ENCODE assay signal across 28 cellular contexts in genomic region chr2:239459581-239459980, GRCh38. TPM values are rescaled to one million over a fixed set of nuclear protein-coding genes. Genes with fewer than 3 reads are reported as not detected.
DNase-seq lines count a peak whose midpoint lies in the region; ATAC-seq and TF ChIP-seq lines count a peak whose summit lies in the region.
"Had no signal": no experiment of that assay in that cellular context is flagged by ENCODE, and none has a peak within 500 bp of the region (broad histone marks: within the 10 kb centered on the region; RNA-seq: fewer than 3 reads in every experiment).

No MANE protein-coding gene starts in this region.

- peak; percentile 45 for DNase-seq in activated CD8-positive, alpha-beta memory T cell treated with anti-CD3 and anti-CD28 coated beads for 24 hours
- no peak for DNase-seq in activated CD8-positive, alpha-beta memory T cell treated with anti-CD3 and anti-CD28 coated beads, Interleukin-2, amount 10 ng/mL, durations not matched to agents 7 days and 5 days
- DNase-seq in WERI-Rb-1 (peak; percentile 42), esophagus muscularis mucosa (ENCODE audit: extremely low spot score) (peak; percentile 34), stomach (peak; percentile 17), NCI-H2227 (lab: John Stamatoyannopoulos, UW; ENCODE audit: unreplicated experiment) (no peak)
- DNase-seq: activated CD4-positive, alpha-beta T cell treated with anti-CD3 and anti-CD28 coated beads for 4 hours; activated gamma-delta T cell treated with Interleukin-2 at 50 U/mL for 16 hours; activated naive CD8-positive, alpha-beta T cell treated with anti-CD3 and anti-CD28 coated beads, Interleukin-2, amount 10 ng/mL, durations not matched to agents 7 days and 5 days; AML-193; aorta; cortex of kidney; natural killer cell; NCI-H1048; NCI-H187; NCI-H2171; NCI-H526; occipital lobe; stimulated activated CD4-positive, alpha-beta T cell treated with anti-CD3 and anti-CD28 coated beads, Interleukin-1b, Interleukin-23, amount 100 ng/mL, for 48 hours; stimulated activated naive CD8-positive, alpha-beta T cell treated with anti-CD3 and anti-CD28 coated beads, Interleukin-15, Interleukin-2, amounts not matched to agents 100 U/mL and 50 U/mL, for 24 hours; SW 1271; T-helper 9 cell had no signal

- H3K27me3 ChIP-seq in WERI-Rb-1 (ENCODE audit: insufficient read depth, low read depth, severe bottlenecking) (peaks cover 94% of the 10 kb centered on the region), esophagus muscularis mucosa (peaks cover 0 to 9% (median 0%) of the 10 kb centered on the region in 4 donors), stomach (peaks cover 0 to 25% (median 4%) of the 10 kb centered on the region in 3 donors)

- CTCF ChIA-PET in activated CD8-positive, alpha-beta memory T cell treated with anti-CD3 and anti-CD28 coated beads, Interleukin-2, amount 10 ng/mL, durations not matched to agents 7 days and 5 days (lab: Charles Lee) = no interaction called here

- H3K27me3 Mint-ChIP-seq in activated CD8-positive, alpha-beta memory T cell treated with anti-CD3 and anti-CD28 coated beads, Interleukin-2, amount 10 ng/mL, durations not matched to agents 7 days and 5 days = peaks cover 10% of the 10 kb centered on the region
- H3K27me3 Mint-ChIP-seq: activated naive CD8-positive, alpha-beta T cell treated with anti-CD3 and anti-CD28 coated beads, Interleukin-2, amount 10 ng/mL, durations not matched to agents 7 days and 5 days had no signal

- no peaks in the 10 kb centered on the region for H3K36me3 Mint-ChIP-seq in activated CD8-positive, alpha-beta memory T cell treated with anti-CD3 and anti-CD28 coated beads, Interleukin-2, amount 10 ng/mL, durations not matched to agents 7 days and 5 days
- H3K36me3 Mint-ChIP-seq: activated naive CD8-positive, alpha-beta T cell treated with anti-CD3 and anti-CD28 coated beads, Interleukin-2, amount 10 ng/mL, durations not matched to agents 7 days and 5 days had no signal

- TF ChIP-seq CTCF in WERI-Rb-1 (IDR thresholded peaks at IDR 0.05; ENCODE audit: low read depth, low read length) (0 out of 2 replicates have a peak, but pooled peaks have one; percentile 2), esophagus muscularis mucosa (IDR thresholded peaks at IDR 0.05) (no peak), stomach (IDR thresholded peaks at IDR 0.05) (no peak)

- no peak for ATAC-seq in activated CD8-positive, alpha-beta memory T cell treated with anti-CD3 and anti-CD28 coated beads, Interleukin-2, amount 10 ng/mL, durations not matched to agents 7 days and 5 days
- ATAC-seq in HG02938 (IDR thresholded peaks at IDR 0.05; ENCODE audit: unreplicated experiment) (no peak), HG02884 (IDR thresholded peaks at IDR 0.05; ENCODE audit: unreplicated experiment) (no peak)
- ATAC-seq: GM23338; natural killer cell; stimulated activated naive CD8-positive, alpha-beta T cell treated with anti-CD3 and anti-CD28 coated beads, Interleukin-15, Interleukin-2, amounts not matched to agents 100 U/mL and 50 U/mL, for 24 hours had no signal

- H3K36me3 ChIP-seq in WERI-Rb-1 (no peaks in the 10 kb centered on the region), esophagus muscularis mucosa (no peaks in the 10 kb centered on the region), stomach (no peaks in the 10 kb centered on the region)

- no peak for TF ChIP-seq POLR2A in esophagus muscularis mucosa (IDR thresholded peaks at IDR 0.05; ENCODE audit: low read depth)
- no peak for TF ChIP-seq POLR2A in stomach (IDR thresholded peaks at IDR 0.05)

- no peaks in the 10 kb centered on the region for H3K9me3 Mint-ChIP-seq in activated CD8-positive, alpha-beta memory T cell treated with anti-CD3 and anti-CD28 coated beads, Interleukin-2, amount 10 ng/mL, durations not matched to agents 7 days and 5 days (ENCODE audit: low read depth)
- H3K9me3 Mint-ChIP-seq: activated naive CD8-positive, alpha-beta T cell treated with anti-CD3 and anti-CD28 coated beads, Interleukin-2, amount 10 ng/mL, durations not matched to agents 7 days and 5 days; CD4-positive, alpha-beta T cell; natural killer cell had no signal

- H3K27ac ChIP-seq in WERI-Rb-1 (no peak overlapping the region), esophagus muscularis mucosa (replicated peaks in 1 of 4) (no peak overlapping the region), stomach (no peak overlapping the region)
- H3K27ac ChIP-seq: VCaP had no signal

- TF ChIP-seq EP300 in esophagus muscularis mucosa (IDR thresholded peaks at IDR 0.05) = no peak
- TF ChIP-seq EP300 in stomach (IDR thresholded peaks at IDR 0.05) = no peak

- H3K4me3 ChIP-seq in WERI-Rb-1 (ENCODE audit: low read depth, low read length) = no peak overlapping the region
- H3K4me3 ChIP-seq in esophagus muscularis mucosa = no peak overlapping the region
- no peak overlapping the region for H3K4me3 ChIP-seq in stomach
- H3K4me3 ChIP-seq: GM23338, lung had no signal

- H3K4me1 ChIP-seq in esophagus muscularis mucosa = peaks cover 13 to 22% (median 21%) of the 10 kb centered on the region in 4 donors
- H3K4me1 ChIP-seq in stomach = peaks cover 0 to 11% (median 5%) of the 10 kb centered on the region in 4 donors

- no peak overlapping the region for H3K27ac Mint-ChIP-seq in activated CD8-positive, alpha-beta memory T cell treated with anti-CD3 and anti-CD28 coated beads, Interleukin-2, amount 10 ng/mL, durations not matched to agents 7 days and 5 days
- H3K27ac Mint-ChIP-seq: activated naive CD8-positive, alpha-beta T cell treated with anti-CD3 and anti-CD28 coated beads, Interleukin-2, amount 10 ng/mL, durations not matched to agents 7 days and 5 days; CD4-positive, alpha-beta T cell; GM23338; natural killer cell had no signal

- WGBS in esophagus muscularis mucosa = 88% methylated on average over 11 of the region's 11 CpGs
- 71 to 85% (median 75%) methylated on average over 11 of the region's 11 CpGs for WGBS in stomach, 5 donors

- H3K9me3 ChIP-seq in WERI-Rb-1 (ENCODE audit: severe bottlenecking) (no peaks in the 10 kb centered on the region), esophagus muscularis mucosa (no peaks in the 10 kb centered on the region), stomach (no peaks in the 10 kb centered on the region)

- no peaks in the 10 kb centered on the region for H3K4me1 Mint-ChIP-seq in activated CD8-positive, alpha-beta memory T cell treated with anti-CD3 and anti-CD28 coated beads, Interleukin-2, amount 10 ng/mL, durations not matched to agents 7 days and 5 days
- H3K4me1 Mint-ChIP-seq: activated naive CD8-positive, alpha-beta T cell treated with anti-CD3 and anti-CD28 coated beads, Interleukin-2, amount 10 ng/mL, durations not matched to agents 7 days and 5 days; GM23338; natural killer cell had no signal

- H3K4me3 Mint-ChIP-seq in activated CD8-positive, alpha-beta memory T cell treated with anti-CD3 and anti-CD28 coated beads, Interleukin-2, amount 10 ng/mL, durations not matched to agents 7 days and 5 days = no peak overlapping the region
- H3K4me3 Mint-ChIP-seq: activated naive CD8-positive, alpha-beta T cell treated with anti-CD3 and anti-CD28 coated beads, Interleukin-2, amount 10 ng/mL, durations not matched to agents 7 days and 5 days; CD4-positive, alpha-beta T cell; GM23338; natural killer cell had no signal

- intact Hi-C loops in esophagus muscularis mucosa (cut with DNase I) = no loop called here
- intact Hi-C loops in stomach (cut with DNase I; ENCODE audit: low total_unique reads) = no loop called here

RNA-seq across cellular contexts. Expression of gene HDAC4, which starts 58.8 kb away (rescaled TPM):
- total RNA-seq in activated CD8-positive, alpha-beta memory T cell treated with anti-CD3 and anti-CD28 coated beads, Interleukin-2, amount 10 ng/mL, durations not matched to agents 7 days and 5 days = 10 to 100 TPM; 25.2 to 65.1 TPM
- total RNA-seq in esophagus muscularis mucosa (100 to 1,000 TPM in 1 of 4 donors, 10 to 100 TPM in 3; 59.4 to 119 (median 76.1) TPM), stomach (10 to 100 TPM; 22.8 to 98.8 (median 28.1) TPM)
- polyA plus RNA-seq in stomach = 1 to 10 TPM; 1.7 to 3.7 (median 3.6) TPM

Comparison
In these comparisons a context has a peak if more than half of its experiments do, and no peak if none do; other contexts are left out.
1. DNase-seq: peak in activated CD8-positive, alpha-beta memory T cell treated with anti-CD3 and anti-CD28 coated beads for 24 hours (single experiment), WERI-Rb-1 (single experiment), esophagus muscularis mucosa (single experiment) and stomach (single experiment); none in activated CD8-positive, alpha-beta memory T cell treated with anti-CD3 and anti-CD28 coated beads, Interleukin-2, amount 10 ng/mL, durations not matched to agents 7 days and 5 days (single experiment) and NCI-H2227 (single experiment).